In the genomic region with DNA sequence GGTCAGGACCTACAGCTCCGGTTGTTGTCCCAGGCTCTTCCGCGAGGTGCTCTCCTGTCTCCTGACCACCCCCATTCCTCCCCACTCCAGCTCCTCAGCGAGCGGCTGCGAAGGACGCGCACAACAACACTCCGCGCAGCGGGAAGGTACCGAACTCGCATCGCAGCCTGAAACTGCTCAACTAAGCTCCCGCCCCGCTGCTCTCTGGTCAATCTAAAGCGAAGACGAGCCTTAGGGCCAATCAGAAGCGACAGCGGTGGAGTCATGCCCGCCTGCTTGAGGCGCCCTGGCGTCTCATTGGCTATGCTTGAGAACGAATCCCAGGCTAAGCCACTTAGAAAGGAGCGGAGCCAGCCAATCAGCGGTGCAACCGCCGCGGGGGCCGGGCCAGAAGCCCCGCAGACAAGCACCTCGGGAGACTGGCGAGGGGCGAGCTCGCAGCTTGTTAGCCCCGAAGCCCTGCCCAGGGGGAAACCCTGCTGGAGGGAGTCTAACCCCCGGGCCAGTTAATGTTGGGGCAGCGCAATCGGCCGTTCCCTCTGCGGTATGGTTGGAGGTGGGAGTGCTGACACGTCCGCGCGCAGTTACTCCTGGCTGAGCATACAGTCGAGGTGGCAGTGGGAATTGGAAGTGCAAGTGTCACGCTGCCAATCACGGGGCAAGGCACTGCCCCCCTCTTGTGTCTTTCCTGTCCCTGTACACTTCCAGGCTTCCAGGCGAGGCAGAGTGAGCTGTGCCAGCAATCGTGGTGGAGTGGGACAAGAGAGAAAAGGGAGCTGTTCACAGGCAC, we compare ENCODE assay signal across 8 cellular contexts. TPM values are rescaled to one million over a fixed set of nuclear protein-coding genes. Genes with fewer than 3 reads are reported as not detected.
DNase-seq lines count a peak whose midpoint lies in the region; ATAC-seq and TF ChIP-seq lines count a peak whose summit lies in the region.

No MANE protein-coding gene starts in this region.

- H3K27ac Mint-ChIP-seq in activated CD8-positive, alpha-beta memory T cell treated with anti-CD3 and anti-CD28 coated beads, Interleukin-2, amount 10 ng/mL, durations not matched to agents 7 days and 5 days, result peak overlapping the region; percentile 98
- H3K27ac Mint-ChIP-seq in endothelial cell (ENCODE audit: unreplicated experiment) (peak overlapping the region; percentile 37), mesothelial cell of epicardium (peak overlapping the region; percentile 89)

- no peaks in the 10 kb centered on the region for H3K9me3 Mint-ChIP-seq in activated CD8-positive, alpha-beta memory T cell treated with anti-CD3 and anti-CD28 coated beads, Interleukin-2, amount 10 ng/mL, durations not matched to agents 7 days and 5 days (ENCODE audit: low read depth)
- H3K9me3 Mint-ChIP-seq in endothelial cell (ENCODE audit: unreplicated experiment), result no peaks in the 10 kb centered on the region
- no peaks in the 10 kb centered on the region for H3K9me3 Mint-ChIP-seq in mesothelial cell of epicardium

- peak; percentile 100 for ATAC-seq in activated CD8-positive, alpha-beta memory T cell treated with anti-CD3 and anti-CD28 coated beads, Interleukin-2, amount 10 ng/mL, durations not matched to agents 7 days and 5 days

- no peaks in the 10 kb centered on the region for H3K27me3 Mint-ChIP-seq in activated CD8-positive, alpha-beta memory T cell treated with anti-CD3 and anti-CD28 coated beads, Interleukin-2, amount 10 ng/mL, durations not matched to agents 7 days and 5 days
- peaks cover 4% of the 10 kb centered on the region for H3K27me3 Mint-ChIP-seq in endothelial cell (ENCODE audit: unreplicated experiment)
- peaks cover 13% of the 10 kb centered on the region for H3K27me3 Mint-ChIP-seq in mesothelial cell of epicardium (ENCODE audit: low read depth)

- peaks cover 13% of the 10 kb centered on the region for H3K4me1 Mint-ChIP-seq in activated CD8-positive, alpha-beta memory T cell treated with anti-CD3 and anti-CD28 coated beads, Interleukin-2, amount 10 ng/mL, durations not matched to agents 7 days and 5 days
- peaks cover 3% of the 10 kb centered on the region for H3K4me1 Mint-ChIP-seq in endothelial cell (ENCODE audit: unreplicated experiment)
- H3K4me1 Mint-ChIP-seq in mesothelial cell of epicardium, result peaks cover 5% of the 10 kb centered on the region

- DNase-seq in COLO668 (lab: John Stamatoyannopoulos, UW; ENCODE audit: unreplicated experiment), result peak; percentile 94
- DNase-seq in GM20000 (ENCODE audit: low spot score), result peak; percentile 93
- peak; percentile 92 for DNase-seq in HS-5 (ENCODE audit: low read depth)
- DNase-seq in NK-92 treated with Interleukin-12 subunit alpha and Interleukin-12 subunit beta, amount 100 ng/mL, for 24 hours (lab: John Stamatoyannopoulos, UW), result peak; percentile 79
- peak; percentile 98 for DNase-seq in activated CD8-positive, alpha-beta memory T cell treated with anti-CD3 and anti-CD28 coated beads, Interleukin-2, amount 10 ng/mL, durations not matched to agents 7 days and 5 days
- DNase-seq in endothelial cell (ENCODE audit: low spot score), result peak; percentile 88
- DNase-seq in mesothelial cell of epicardium (ENCODE audit: low spot score in 2 of 2, unreplicated experiment in 2 of 2), result peak; percentile 88 to 89
- peak; percentile 80 to 91 for DNase-seq in stimulated activated CD8-positive, alpha-beta memory T cell treated with anti-CD3 and anti-CD28 coated beads, Interleukin-15, amount 100 ng/mL, for 4 hours (ENCODE audit: low read depth in 2 of 2)

- H3K36me3 Mint-ChIP-seq in activated CD8-positive, alpha-beta memory T cell treated with anti-CD3 and anti-CD28 coated beads, Interleukin-2, amount 10 ng/mL, durations not matched to agents 7 days and 5 days, result peaks cover 1% of the 10 kb centered on the region
- no peaks in the 10 kb centered on the region for H3K36me3 Mint-ChIP-seq in endothelial cell (ENCODE audit: low read depth, unreplicated experiment)
- no peaks in the 10 kb centered on the region for H3K36me3 Mint-ChIP-seq in mesothelial cell of epicardium

- no peak for TF ChIP-seq CTCF in GM20000 (IDR thresholded peaks at IDR 0.05; ENCODE audit: extremely low read depth, missing control alignments)
- TF ChIP-seq CTCF in endothelial cell (IDR thresholded peaks at IDR 0.05; ENCODE audit: unreplicated experiment), result no peak
- TF ChIP-seq CTCF in mesothelial cell of epicardium (IDR thresholded peaks at IDR 0.05; ENCODE audit: unreplicated experiment), result no peak

- H3K4me3 Mint-ChIP-seq in activated CD8-positive, alpha-beta memory T cell treated with anti-CD3 and anti-CD28 coated beads, Interleukin-2, amount 10 ng/mL, durations not matched to agents 7 days and 5 days, result peak overlapping the region; percentile 97
- peak overlapping the region; percentile 97 for H3K4me3 Mint-ChIP-seq in endothelial cell (ENCODE audit: unreplicated experiment)
- H3K4me3 Mint-ChIP-seq in mesothelial cell of epicardium, result peak overlapping the region; percentile 91

- CTCF ChIA-PET in activated CD8-positive, alpha-beta memory T cell treated with anti-CD3 and anti-CD28 coated beads, Interleukin-2, amount 10 ng/mL, durations not matched to agents 7 days and 5 days (lab: Charles Lee), result interaction anchor here (0.8 to 12.3 kb wide), 9 partner anchors 8 to 229 kb away, joined by 3 to 254 read pairs (median 7); a partner anchor contains a TSS

RNA-seq across cellular contexts. Expression of a gene that starts 1.9 kb away (rescaled TPM):
- total RNA-seq in activated CD8-positive, alpha-beta memory T cell treated with anti-CD3 and anti-CD28 coated beads, Interleukin-2, amount 10 ng/mL, durations not matched to agents 7 days and 5 days, result 100 to 1,000 TPM; 133 to 185 TPM
- total RNA-seq in endothelial cell (ENCODE audit: unreplicated experiment) (not detected), mesothelial cell of epicardium (not detected in 3 replicates)

RNA-seq across cellular contexts. Expression of a gene that starts 15.4 kb away (rescaled TPM):
- 10 to 100 TPM; 70.2 to 79.8 TPM for total RNA-seq in activated CD8-positive, alpha-beta memory T cell treated with anti-CD3 and anti-CD28 coated beads, Interleukin-2, amount 10 ng/mL, durations not matched to agents 7 days and 5 days
- total RNA-seq in endothelial cell (ENCODE audit: unreplicated experiment), result 51.7 TPM
- total RNA-seq in mesothelial cell of epicardium, result 60.6 to 62.7 TPM (median 61.8 TPM) in 3 replicates

RNA-seq across cellular contexts. Expression of a gene that starts 36.1 kb away (rescaled TPM):
- total RNA-seq in activated CD8-positive, alpha-beta memory T cell treated with anti-CD3 and anti-CD28 coated beads, Interleukin-2, amount 10 ng/mL, durations not matched to agents 7 days and 5 days, result under 1 TPM in 1 of 2 experiments, not detected in 1; 0.30 TPM
- total RNA-seq in endothelial cell (ENCODE audit: unreplicated experiment) (not detected), mesothelial cell of epicardium (1.8 to 2.3 TPM (median 2.0 TPM) in 3 replicates)

RNA-seq across cellular contexts. Expression of a gene that starts 39.8 kb away (rescaled TPM):
- 100 to 1,000 TPM in 1 of 2 experiments, 10 to 100 TPM in 1; 51.7 to 117 TPM for total RNA-seq in activated CD8-positive, alpha-beta memory T cell treated with anti-CD3 and anti-CD28 coated beads, Interleukin-2, amount 10 ng/mL, durations not matched to agents 7 days and 5 days
- total RNA-seq in endothelial cell (ENCODE audit: unreplicated experiment) (3.2 TPM), mesothelial cell of epicardium (2.7 to 3.2 TPM (median 2.8 TPM) in 3 replicates)

RNA-seq across cellular contexts. Expression of a gene that starts 42.8 kb away (rescaled TPM):
- 10 to 100 TPM; 25.1 to 35.6 TPM for total RNA-seq in activated CD8-positive, alpha-beta memory T cell treated with anti-CD3 and anti-CD28 coated beads, Interleukin-2, amount 10 ng/mL, durations not matched to agents 7 days and 5 days
- total RNA-seq in endothelial cell (ENCODE audit: unreplicated experiment) (12.0 TPM), mesothelial cell of epicardium (39.4 to 42.5 TPM (median 42.4 TPM) in 3 replicates)

Comparison
In these comparisons a context has a peak if more than half of its experiments do, and no peak if none do; other contexts are left out.
1. Peak in every context shown above with its lines: DNase-seq and ATAC-seq.
2. H3K27ac Mint-ChIP-seq: peak in every context shown above with its lines; median percentile 98 in activated CD8-positive, alpha-beta memory T cell treated with anti-CD3 and anti-CD28 coated beads, Interleukin-2, amount 10 ng/mL, durations not matched to agents 7 days and 5 days; 89 in mesothelial cell of epicardium; 37 in endothelial cell.
3. RNA of a gene that starts 1.9 kb away (total RNA-seq): 133 to 185 TPM in activated CD8-positive, alpha-beta memory T cell treated with anti-CD3 and anti-CD28 coated beads, Interleukin-2, amount 10 ng/mL, durations not matched to agents 7 days and 5 days; not detected in endothelial cell (single experiment) and not detected in mesothelial cell of epicardium; every median in the first group is over 100 times any median in the second.